ENCODE assay signal across 1 cellular context in genomic region chr11:36289226-36289852, GRCh38.
A peak's percentile ranks its signal among the peaks of the same experiment; 100 is the strongest.
TF ChIP-seq lines count a peak whose summit lies in the region.

COMMD9 (minus strand) TSS chr11:36289424; CDS start chr11:36289412, 12 bp downstream.

TF ChIP-seq in HepG2, 621 proteins besides CTCF, POLR2A, EP300 and RAD21 (continued from another document and continues in another):
- TF ChIP-seq ZBTB43 (CRISPR knock-in tag; conservative IDR thresholded peaks at IDR 0.05) (no peak), KLF9 (CRISPR knock-in tag; IDR thresholded peaks at IDR 0.05; ENCODE audit: low read depth) (no peak), ZFP90 (CRISPR knock-in tag; IDR thresholded peaks at IDR 0.05; ENCODE audit: borderline replicate concordance) (0 out of 2 replicates have a peak, but pooled peaks have one; percentile 24), TRAFD1 (CRISPR knock-in tag; IDR thresholded peaks at IDR 0.05; ENCODE audit: borderline replicate concordance) (no peak), MXD3 (CRISPR knock-in tag; IDR thresholded peaks at IDR 0.05) (peak; percentile 76), GPN1 (CRISPR knock-in tag; IDR thresholded peaks at IDR 0.05; ENCODE audit: borderline replicate concordance) (no peak), ZNF251 (CRISPR knock-in tag; IDR thresholded peaks at IDR 0.05) (no peak), SRY (CRISPR knock-in tag; IDR thresholded peaks at IDR 0.05) (no peak), ZNF574 (CRISPR knock-in tag; IDR thresholded peaks at IDR 0.05) (peak; percentile 95), ZNF121 (CRISPR knock-in tag; IDR thresholded peaks at IDR 0.05) (no peak), ZNF33A (CRISPR knock-in tag; IDR thresholded peaks at IDR 0.05; ENCODE audit: borderline replicate concordance) (no peak), BRCA1 (CRISPR knock-in tag; IDR thresholded peaks at IDR 0.05) (peak; percentile 77; the same call in 1 of the 2 replicates), IKZF5 (CRISPR knock-in tag; IDR thresholded peaks at IDR 0.05) (peak; percentile 90; the same call in 1 of the 2 replicates), NR2F1 (CRISPR knock-in tag; IDR thresholded peaks at IDR 0.05) (0 out of 4 replicates have a peak, but pooled peaks of 1 of the 2 experiments have one; percentile 12), MTA3 (CRISPR knock-in tag; IDR thresholded peaks at IDR 0.05) (no peak), ZNF710 (CRISPR knock-in tag; IDR thresholded peaks at IDR 0.05; ENCODE audit: borderline replicate concordance) (no peak), ZNF281 (CRISPR knock-in tag; IDR thresholded peaks at IDR 0.05; ENCODE audit: borderline replicate concordance) (peak; percentile 48; the same call in 1 of the 2 replicates), DRAP1 (CRISPR knock-in tag; IDR thresholded peaks at IDR 0.05) (peak; percentile 75), ATF7-NPFF (CRISPR knock-in tag; IDR thresholded peaks at IDR 0.05; ENCODE audit: low read depth) (no peak), SOX13 (IDR thresholded peaks at IDR 0.05) (no peak; the same call in 1 of the 2 replicates), SOX13 (CRISPR knock-in tag; conservative IDR thresholded peaks at IDR 0.05 in 1 of 2, IDR thresholded peaks at IDR 0.05 in 1 of 2) (peak in 1 of 2 experiments; percentile 39; a peak in 1 of 4 replicates), HHEX (CRISPR knock-in tag; IDR thresholded peaks at IDR 0.05) (no peak), PBX3 (CRISPR knock-in tag; IDR thresholded peaks at IDR 0.05; ENCODE audit: borderline replicate concordance) (no peak), CC2D1A (CRISPR knock-in tag; IDR thresholded peaks at IDR 0.05) (no peak), ZFYVE20 (CRISPR knock-in tag; IDR thresholded peaks at IDR 0.05; ENCODE audit: borderline replicate concordance, low read depth) (no peak), GMEB2 (CRISPR knock-in tag; IDR thresholded peaks at IDR 0.05; ENCODE audit: low read depth) (no peak), KLF12 (CRISPR knock-in tag; IDR thresholded peaks at IDR 0.05; ENCODE audit: borderline replicate concordance) (0 out of 2 replicates have a peak, but pooled peaks have one; percentile 42), ZNF512B (CRISPR knock-in tag; IDR thresholded peaks at IDR 0.05; ENCODE audit: borderline replicate concordance) (no peak), MATR3 (CRISPR knock-in tag; IDR thresholded peaks at IDR 0.05) (no peak), HNRNPH1 (optimal IDR thresholded peaks at IDR 0.05; ENCODE audit: low read depth, low read length) (no peak), JUN (CRISPR knock-in tag; IDR thresholded peaks at IDR 0.05) (no peak), ZNF740 (CRISPR knock-in tag; IDR thresholded peaks at IDR 0.05) (0 out of 2 replicates have a peak, but pooled peaks have one; percentile 21), MAZ (IDR thresholded peaks at IDR 0.05; ENCODE audit: borderline replicate concordance, low read depth, low read length) (no peak), MAZ (CRISPR knock-in tag; IDR thresholded peaks at IDR 0.05; ENCODE audit: low read depth) (0 out of 2 replicates have a peak, but pooled peaks have one; percentile 41), ELF4 (CRISPR knock-in tag; IDR thresholded peaks at IDR 0.05; ENCODE audit: borderline replicate concordance) (no peak), SNAPC2 (CRISPR knock-in tag; IDR thresholded peaks at IDR 0.05) (no peak), HOMEZ (CRISPR knock-in tag; IDR thresholded peaks at IDR 0.05; ENCODE audit: low read depth) (0 out of 2 replicates have a peak, but pooled peaks have one; percentile 56)
